ENCODE assay signal across 8 cellular contexts in genomic region chr4:94390804-94391410, GRCh38. TPM values are rescaled to one million over a fixed set of nuclear protein-coding genes. Genes with fewer than 3 reads are reported as not detected.
DNase-seq lines count a peak whose midpoint lies in the region; TF ChIP-seq lines count a peak whose summit lies in the region.

No MANE protein-coding gene starts in this region.

- H3K36me3 ChIP-seq in WERI-Rb-1 (no peaks in the 10 kb centered on the region), MG63 (no peaks in the 10 kb centered on the region)

- TF ChIP-seq CTCF in WERI-Rb-1 (IDR thresholded peaks at IDR 0.05; ENCODE audit: low read depth, low read length) = peak; percentile 45; the same call in 1 of the 2 replicates

- no peaks in the 10 kb centered on the region for H3K9me3 ChIP-seq in WERI-Rb-1 (ENCODE audit: severe bottlenecking)
- no peaks in the 10 kb centered on the region for H3K9me3 ChIP-seq in MG63

- H3K4me3 ChIP-seq in WERI-Rb-1 (ENCODE audit: low read depth, low read length) (no peak overlapping the region), MG63 (no peak overlapping the region)

- H3K27me3 ChIP-seq in WERI-Rb-1 (ENCODE audit: insufficient read depth, low read depth, severe bottlenecking) = no peaks in the 10 kb centered on the region
- H3K27me3 ChIP-seq in MG63 = no peaks in the 10 kb centered on the region

- no peak overlapping the region for H3K27ac ChIP-seq in WERI-Rb-1

- DNase-seq in COLO829 (ENCODE audit: low spot score) (peak; percentile 33), GM19238 (ENCODE audit: insufficient read length, low spot score) (peak; percentile 4), WERI-Rb-1 (no peak), kidney glomerular epithelial cell (lab: John Stamatoyannopoulos, UW) (peak; percentile 45), dedifferentiated amniotic fluid mesenchymal stem cell (ENCODE audit: extremely low spot score) (no peak), MG63 (no peak), NCI-H2107 (lab: John Stamatoyannopoulos, UW) (no peak)
- DNase-seq in NK-92 treated with Interleukin-12 subunit alpha and Interleukin-12 subunit beta, amount 100 ng/mL, for 24 hours (lab: John Stamatoyannopoulos, UW) = no peak

RNA-seq across cellular contexts. Expression of gene HPGDS, which starts 48.3 kb away (rescaled TPM):
- not detected in 2 replicates for total RNA-seq in MG63 (2014; rRNA removed; shearing (Covaris generic); ENCODE audit: low replicate concordance)

Comparison
In these comparisons a context has a peak if more than half of its experiments do, and no peak if none do; other contexts are left out.
1. DNase-seq: peak in COLO829 (single experiment), GM19238 (single experiment) and kidney glomerular epithelial cell (single experiment); none in WERI-Rb-1 (single experiment), NK-92 treated with Interleukin-12 subunit alpha and Interleukin-12 subunit beta, amount 100 ng/mL, for 24 hours (single experiment), dedifferentiated amniotic fluid mesenchymal stem cell (single experiment), MG63 (single experiment) and NCI-H2107 (single experiment).